ENCODE assay signal across 14 cellular contexts in genomic region chr1:92990828-92991227, GRCh38. TPM values are rescaled to one million over a fixed set of nuclear protein-coding genes. Genes with fewer than 3 reads are reported as not detected.
DNase-seq lines count a peak whose midpoint lies in the region; ATAC-seq and TF ChIP-seq lines count a peak whose summit lies in the region.
"Had no signal": no experiment of that assay in that cellular context is flagged by ENCODE, and none has a peak within 500 bp of the region (broad histone marks: within the 10 kb centered on the region; RNA-seq: fewer than 3 reads in every experiment).

No MANE protein-coding gene starts in this region.

- peaks cover 66% of the 10 kb centered on the region for H3K4me1 Mint-ChIP-seq in stimulated activated naive CD8-positive, alpha-beta T cell treated with anti-CD3 and anti-CD28 coated beads, Interleukin-15, Interleukin-2, amounts not matched to agents 100 ng/mL and 50 ng/mL, for 24 hours (ENCODE audit: low read depth)
- H3K4me1 Mint-ChIP-seq in activated naive CD8-positive, alpha-beta T cell treated with anti-CD3 and anti-CD28 coated beads, Interleukin-2, amount 50 U/mL, for 24 hours, result peaks cover 62% of the 10 kb centered on the region
- H3K4me1 Mint-ChIP-seq in CD14-positive monocyte, result peaks cover 12% of the 10 kb centered on the region

- H3K9me3 Mint-ChIP-seq in stimulated activated naive CD8-positive, alpha-beta T cell treated with anti-CD3 and anti-CD28 coated beads, Interleukin-15, Interleukin-2, amounts not matched to agents 100 ng/mL and 50 ng/mL, for 24 hours, result no peaks in the 10 kb centered on the region
- H3K9me3 Mint-ChIP-seq in activated naive CD8-positive, alpha-beta T cell treated with anti-CD3 and anti-CD28 coated beads, Interleukin-2, amount 50 U/mL, for 24 hours, result no peaks in the 10 kb centered on the region
- no peaks in the 10 kb centered on the region for H3K9me3 Mint-ChIP-seq in CD14-positive monocyte

- ATAC-seq in stimulated activated naive CD8-positive, alpha-beta T cell treated with anti-CD3 and anti-CD28 coated beads, Interleukin-15, Interleukin-2, amounts not matched to agents 100 U/mL and 50 U/mL, for 24 hours, result no peak
- peak; percentile 46 for ATAC-seq in activated naive CD8-positive, alpha-beta T cell treated with anti-CD3 and anti-CD28 coated beads, Interleukin-2, amount 50 U/mL, for 24 hours

- no peaks in the 10 kb centered on the region for H3K36me3 Mint-ChIP-seq in stimulated activated naive CD8-positive, alpha-beta T cell treated with anti-CD3 and anti-CD28 coated beads, Interleukin-15, Interleukin-2, amounts not matched to agents 100 ng/mL and 50 ng/mL, for 24 hours (ENCODE audit: low read depth)
- no peaks in the 10 kb centered on the region for H3K36me3 Mint-ChIP-seq in activated naive CD8-positive, alpha-beta T cell treated with anti-CD3 and anti-CD28 coated beads, Interleukin-2, amount 50 U/mL, for 24 hours (ENCODE audit: low read depth)
- H3K36me3 Mint-ChIP-seq in CD14-positive monocyte, result no peaks in the 10 kb centered on the region

- H3K27ac Mint-ChIP-seq in stimulated activated naive CD8-positive, alpha-beta T cell treated with anti-CD3 and anti-CD28 coated beads, Interleukin-15, Interleukin-2, amounts not matched to agents 100 ng/mL and 50 ng/mL, for 24 hours, result peak overlapping the region; percentile 74
- H3K27ac Mint-ChIP-seq in activated naive CD8-positive, alpha-beta T cell treated with anti-CD3 and anti-CD28 coated beads, Interleukin-2, amount 50 U/mL, for 24 hours, result peak overlapping the region; percentile 79
- no peak overlapping the region for H3K27ac Mint-ChIP-seq in CD14-positive monocyte

- peak overlapping the region; percentile 23 for H3K4me3 Mint-ChIP-seq in stimulated activated naive CD8-positive, alpha-beta T cell treated with anti-CD3 and anti-CD28 coated beads, Interleukin-15, Interleukin-2, amounts not matched to agents 100 ng/mL and 50 ng/mL, for 24 hours
- peak overlapping the region; percentile 32 for H3K4me3 Mint-ChIP-seq in activated naive CD8-positive, alpha-beta T cell treated with anti-CD3 and anti-CD28 coated beads, Interleukin-2, amount 50 U/mL, for 24 hours
- no peak overlapping the region for H3K4me3 Mint-ChIP-seq in CD14-positive monocyte

- DNase-seq in stimulated activated naive CD8-positive, alpha-beta T cell treated with anti-CD3 and anti-CD28 coated beads, Interleukin-15, Interleukin-2, amounts not matched to agents 100 U/mL and 50 U/mL, for 24 hours, result no peak
- DNase-seq in OCI-M1 (lab: John Stamatoyannopoulos, UW), result peak; percentile 55
- no peak for DNase-seq in activated naive CD8-positive, alpha-beta T cell treated with anti-CD3 and anti-CD28 coated beads, Interleukin-2, amount 50 U/mL, for 24 hours
- no peak for DNase-seq in nucleus accumbens (lab: John Stamatoyannopoulos, UW)
- DNase-seq in GM20000 (ENCODE audit: low spot score), result no peak
- no peak for DNase-seq in CD14-positive monocyte (ENCODE audit: low spot score)
- no peak for DNase-seq in SW 1271 (lab: John Stamatoyannopoulos, UW)
- DNase-seq: activated CD8-positive, alpha-beta memory T cell treated with anti-CD3 and anti-CD28 coated beads, Interleukin-2, amount 50 U/mL, for 48 hours; erythroblast; hypothalamus; mesendoderm; NCI-H1105 treated with DMSO at 0.1 percent for 48 hours; posterior cingulate gyrus had no signal

- no peaks in the 10 kb centered on the region for H3K27me3 Mint-ChIP-seq in stimulated activated naive CD8-positive, alpha-beta T cell treated with anti-CD3 and anti-CD28 coated beads, Interleukin-15, Interleukin-2, amounts not matched to agents 100 ng/mL and 50 ng/mL, for 24 hours
- H3K27me3 Mint-ChIP-seq in activated naive CD8-positive, alpha-beta T cell treated with anti-CD3 and anti-CD28 coated beads, Interleukin-2, amount 50 U/mL, for 24 hours, result no peaks in the 10 kb centered on the region
- peaks cover 0 to 2% (median 0%) of the 10 kb centered on the region in 3 donors for H3K27me3 Mint-ChIP-seq in CD14-positive monocyte (ENCODE audit: low read depth in 3 of 3)

- no peak for TF ChIP-seq CTCF in GM20000 (IDR thresholded peaks at IDR 0.05; ENCODE audit: extremely low read depth, missing control alignments)
- TF ChIP-seq CTCF in CD14-positive monocyte (IDR thresholded peaks at IDR 0.05), result no peak

- intact Hi-C loops in CD14-positive monocyte (cut with micrococcal nuclease), result no loop called here

RNA-seq across cellular contexts. Expression of gene DIPK1A, which starts 29.6 kb away (rescaled TPM):
- polyA plus RNA-seq in CD14-positive monocyte, result 1 to 10 TPM in 1 of 2 donors, under 1 TPM in 1; 0.83 to 1.4 TPM

Comparison
In these comparisons a context has a peak if more than half of its experiments do, and no peak if none do; other contexts are left out.
1. H3K27ac Mint-ChIP-seq: peak in stimulated activated naive CD8-positive, alpha-beta T cell treated with anti-CD3 and anti-CD28 coated beads, Interleukin-15, Interleukin-2, amounts not matched to agents 100 ng/mL and 50 ng/mL, for 24 hours (single experiment) and activated naive CD8-positive, alpha-beta T cell treated with anti-CD3 and anti-CD28 coated beads, Interleukin-2, amount 50 U/mL, for 24 hours (single experiment); none in CD14-positive monocyte (0 of 7).
2. H3K4me3 Mint-ChIP-seq: peak in stimulated activated naive CD8-positive, alpha-beta T cell treated with anti-CD3 and anti-CD28 coated beads, Interleukin-15, Interleukin-2, amounts not matched to agents 100 ng/mL and 50 ng/mL, for 24 hours (single experiment) and activated naive CD8-positive, alpha-beta T cell treated with anti-CD3 and anti-CD28 coated beads, Interleukin-2, amount 50 U/mL, for 24 hours (single experiment); none in CD14-positive monocyte (0 of 2).